Comparison of ENCODE assay signal across 12 cellular contexts in genomic region chr20:50399003-50399916, GRCh38.
DNase-seq lines count a peak whose midpoint lies in the region; ATAC-seq and TF ChIP-seq lines count a peak whose summit lies in the region.
"Had no signal": no experiment of that assay in that cellular context is flagged by ENCODE, and none has a peak within 500 bp of the region (broad histone marks: within the 10 kb centered on the region; RNA-seq: fewer than 3 reads in every experiment).

No MANE protein-coding gene starts in this region.

- H3K27ac ChIP-seq in neuronal stem cell (replicated peaks; ENCODE audit: low read length) (no peak overlapping the region), upper lobe of left lung (peak overlapping the region; percentile 81 to 95 (median 88))

- H3K9me3 ChIP-seq in adipocyte (ENCODE audit: control insufficient read depth, low read length) (no peaks in the 10 kb centered on the region), neuronal stem cell (replicated peaks in 1 of 2; ENCODE audit: control insufficient read depth in 2 of 2, insufficient read depth in 1 of 2, low read depth in 1 of 2, low read length in 2 of 2) (no peaks in the 10 kb centered on the region), upper lobe of left lung (no peaks in the 10 kb centered on the region)

- H4K8ac ChIP-seq in neuronal stem cell (ENCODE audit: low read depth, low read length) = no peak overlapping the region

- no peak overlapping the region for H3K9ac ChIP-seq in adipocyte (ENCODE audit: low read length)
- peak overlapping the region; percentile 47 for H3K9ac ChIP-seq in neuronal stem cell (ENCODE audit: low read depth, low read length, poor library complexity)

- H2BK5ac ChIP-seq in neuronal stem cell (ENCODE audit: low read length) = peak overlapping the region; percentile 56

- H3K4me3 ChIP-seq in adipocyte (ENCODE audit: low read length) (no peak overlapping the region), neuronal stem cell (ENCODE audit: low read length in 2 of 2) (no peak overlapping the region), upper lobe of left lung (no peak overlapping the region)

- peak overlapping the region; percentile 24 for H2BK15ac ChIP-seq in neuronal stem cell (ENCODE audit: low read length)

- peak overlapping the region; percentile 87 for H2AK5ac ChIP-seq in neuronal stem cell (ENCODE audit: low read depth, low read length)

- DNase-seq in adipocyte (ENCODE audit: low read depth) (peak; percentile 43), head of caudate nucleus (peak in 27 of 42 donors; percentile 17 to 67 (median 42)), neuronal stem cell (ENCODE audit: low spot score) (no peak), upper lobe of left lung (peak; percentile 66 to 92), RPMI8226 (no peak), GM19240 (ENCODE audit: insufficient read length, low spot score) (no peak)
- no peak for DNase-seq in activated CD4-positive, alpha-beta T cell treated with anti-CD3 and anti-CD28 coated beads for 1 hour
- DNase-seq: activated CD4-positive, CD25-positive, alpha-beta regulatory T cell; activated naive CD4-positive, alpha-beta T cell; SHP77 treated with DMSO at 0.1 percent for 48 hours; small intestine had no signal

- H4K91ac ChIP-seq in neuronal stem cell (ENCODE audit: low read depth, low read length, poor library complexity) = no peak overlapping the region

- H3K14ac ChIP-seq in neuronal stem cell (ENCODE audit: low read length) = peak overlapping the region; percentile 79

- H3K36me3 ChIP-seq in adipocyte (ENCODE audit: control insufficient read depth, insufficient read depth, low read length, severe bottlenecking) (no peaks in the 10 kb centered on the region), neuronal stem cell (replicated peaks in 1 of 2; ENCODE audit: control insufficient read depth in 2 of 2, insufficient read depth in 2 of 2, low read length in 2 of 2) (no peaks in the 10 kb centered on the region), upper lobe of left lung (no peaks in the 10 kb centered on the region)

- H2AFZ ChIP-seq in neuronal stem cell (ENCODE audit: low read length) = no peak overlapping the region

- no peak overlapping the region for H3K4me2 ChIP-seq in neuronal stem cell (ENCODE audit: insufficient read depth, low read length, poor library complexity, severe bottlenecking)

- no peak for TF ChIP-seq CTCF in upper lobe of left lung (IDR thresholded peaks at IDR 0.05)

- H3K18ac ChIP-seq in neuronal stem cell (ENCODE audit: low read length) = peak overlapping the region; percentile 77

- ATAC-seq in upper lobe of left lung (ENCODE audit: low FRiP score in 2 of 2) = peak; percentile 10 to 75
- ATAC-seq in GM21390 (IDR thresholded peaks at IDR 0.05; ENCODE audit: unreplicated experiment) = no peak

- TF ChIP-seq POLR2A in upper lobe of left lung (IDR thresholded peaks at IDR 0.05) = no peak

- H3K4ac ChIP-seq in neuronal stem cell (ENCODE audit: low read length) = peak overlapping the region; percentile 45

- H2BK120ac ChIP-seq in neuronal stem cell (ENCODE audit: low read depth, low read length) = peak overlapping the region; percentile 19

- H3K27me3 ChIP-seq in adipocyte (replicated peaks; ENCODE audit: control insufficient read depth, insufficient read depth, low read length) (no peaks in the 10 kb centered on the region), neuronal stem cell (ENCODE audit: control insufficient read depth in 3 of 3, insufficient read depth in 3 of 3, low read depth in 1 of 3, low read length in 3 of 3) (peaks cover 0 to 17% (median 0%) of the 10 kb centered on the region in 3 experiments), upper lobe of left lung (no peaks in the 10 kb centered on the region)

- peaks cover 22% of the 10 kb centered on the region for H3K4me1 ChIP-seq in adipocyte (ENCODE audit: control insufficient read depth, insufficient read depth, low read length)
- peaks cover 0 to 8% of the 10 kb centered on the region in 2 donors for H3K4me1 ChIP-seq in neuronal stem cell (ENCODE audit: control insufficient read depth in 2 of 2, insufficient read depth in 1 of 2, low read depth in 1 of 2, low read length in 2 of 2)
- peaks cover 51 to 73% (median 62%) of the 10 kb centered on the region in 4 donors for H3K4me1 ChIP-seq in upper lobe of left lung

- peak overlapping the region; percentile 34 for H3K23ac ChIP-seq in neuronal stem cell (ENCODE audit: low read depth, low read length, poor library complexity)

- TF ChIP-seq EP300 in upper lobe of left lung (IDR thresholded peaks at IDR 0.05) = peak in 2 of 4 donors; percentile 59 to 90

- WGBS in neuronal stem cell (ENCODE audit: extremely low coverage in 2 of 2, insufficient read length in 2 of 2, insufficient replicate concordance in 1 of 2), 2 donors = no CpG with 5 or more reads among the region's 23 CpGs
- 55 to 56% methylated on average over 16 to 17 of the region's 23 CpGs for WGBS in upper lobe of left lung, 2 donors

- H3K79me1 ChIP-seq in neuronal stem cell (ENCODE audit: low read depth, low read length) = no peaks in the 10 kb centered on the region

- no peak overlapping the region for H2BK12ac ChIP-seq in neuronal stem cell (ENCODE audit: low read length)

- intact Hi-C loops in head of caudate nucleus (cut with DNase I) = no loop called here

Comparison
In these comparisons a context has a peak if more than half of its experiments do, and no peak if none do; other contexts are left out.
1. DNase-seq: peak in adipocyte (single experiment), head of caudate nucleus (27 of 42) and upper lobe of left lung (2 of 2); none in neuronal stem cell (single experiment), RPMI8226 (single experiment), activated CD4-positive, alpha-beta T cell treated with anti-CD3 and anti-CD28 coated beads for 1 hour (single experiment) and GM19240 (single experiment).